In the genomic region with DNA sequence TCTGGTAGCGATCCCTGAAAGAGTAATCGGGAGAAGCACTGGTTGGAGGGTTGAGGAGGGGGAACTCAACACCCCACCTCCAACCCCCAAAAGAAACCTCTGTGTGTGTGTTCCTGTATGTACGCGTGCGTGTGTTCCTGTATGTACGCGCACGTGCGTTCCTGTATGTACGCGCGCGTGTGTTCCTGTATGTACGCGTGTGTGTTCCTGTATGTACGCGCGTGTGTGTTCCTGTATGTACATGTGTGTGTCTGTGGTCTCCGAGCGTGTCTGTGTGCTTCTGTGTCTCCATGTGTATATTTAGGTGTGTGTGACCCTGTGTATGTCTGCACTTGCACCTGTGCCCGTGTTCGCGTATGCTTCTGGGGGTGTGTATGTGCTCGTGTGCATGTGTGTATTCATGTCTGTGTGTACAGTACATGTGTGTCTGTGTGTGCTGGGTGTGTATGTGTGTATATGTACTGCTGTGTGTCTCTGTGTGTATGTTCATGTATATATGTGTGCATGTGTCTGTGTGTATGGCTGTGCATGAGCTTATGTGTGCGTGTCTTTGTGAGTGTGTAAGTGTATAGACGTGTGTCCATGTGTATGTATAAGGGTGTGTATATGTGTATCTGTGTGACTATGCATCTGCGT, we compare ENCODE assay signal across 11 cellular contexts. TPM values are rescaled to one million over a fixed set of nuclear protein-coding genes. Genes with fewer than 3 reads are reported as not detected.
DNase-seq lines count a peak whose midpoint lies in the region; ATAC-seq and TF ChIP-seq lines count a peak whose summit lies in the region.
"Had no signal": no experiment of that assay in that cellular context is flagged by ENCODE, and none has a peak within 500 bp of the region (broad histone marks: within the 10 kb centered on the region; RNA-seq: fewer than 3 reads in every experiment).

No MANE protein-coding gene starts in this region.

- no peaks in the 10 kb centered on the region for H3K9me3 Mint-ChIP-seq in T-helper 1 cell treated with Interleukin-12 subunit alpha and Interleukin-12 subunit beta and Interleukin-4 antibody, amounts not matched to agents 30 μg/mL and 1 μg/mL, for 36 hours
- H3K9me3 Mint-ChIP-seq in activated naive CD8-positive, alpha-beta T cell treated with anti-CD3 and anti-CD28 coated beads, Interleukin-2, amount 50 U/mL, for 24 hours: no peaks in the 10 kb centered on the region

- H3K4me3 ChIP-seq in lung (no peak overlapping the region), stomach smooth muscle (ENCODE audit: low read length in 2 of 2) (peak overlapping the region; percentile 58 to 71), foreskin fibroblast (ENCODE audit: low read depth in 1 of 2, low read length in 2 of 2) (no peak overlapping the region)

- no peak for TF ChIP-seq CTCF in lung (IDR thresholded peaks at IDR 0.05; ENCODE audit: control extremely low read depth, extremely low read depth)
- TF ChIP-seq CTCF in foreskin fibroblast (IDR thresholded peaks at IDR 0.05; ENCODE audit: low read depth, low read length): no peak

- H3K27ac ChIP-seq in lung (ENCODE audit: low read depth in 1 of 2, low read length in 1 of 2) (peak overlapping the region; percentile 63 to 82), stomach smooth muscle (ENCODE audit: low read length) (peak overlapping the region; percentile 63)
- H3K27ac ChIP-seq: 22Rv1 had no signal

- H3K36me3 Mint-ChIP-seq in T-helper 1 cell treated with Interleukin-12 subunit alpha and Interleukin-12 subunit beta and Interleukin-4 antibody, amounts not matched to agents 30 μg/mL and 1 μg/mL, for 36 hours (ENCODE audit: low read depth): no peaks in the 10 kb centered on the region
- no peaks in the 10 kb centered on the region for H3K36me3 Mint-ChIP-seq in activated naive CD8-positive, alpha-beta T cell treated with anti-CD3 and anti-CD28 coated beads, Interleukin-2, amount 50 U/mL, for 24 hours (ENCODE audit: low read depth)

- H3K9me3 ChIP-seq in lung (ENCODE audit: control insufficient read depth in 2 of 2, insufficient read depth in 1 of 2, low read length in 1 of 2) (peaks cover 0 to 2% of the 10 kb centered on the region in 2 donors), stomach smooth muscle (ENCODE audit: control insufficient read depth in 2 of 2, low read length in 2 of 2) (no peaks in the 10 kb centered on the region)
- H3K9me3 ChIP-seq: ovary had no signal

- H3K27ac Mint-ChIP-seq in T-helper 1 cell treated with Interleukin-12 subunit alpha and Interleukin-12 subunit beta and Interleukin-4 antibody, amounts not matched to agents 30 μg/mL and 1 μg/mL, for 36 hours: peak overlapping the region; percentile 92
- H3K27ac Mint-ChIP-seq in activated naive CD8-positive, alpha-beta T cell treated with anti-CD3 and anti-CD28 coated beads, Interleukin-2, amount 50 U/mL, for 24 hours: peak overlapping the region; percentile 91

- peak overlapping the region; percentile 82 for H3K4me3 Mint-ChIP-seq in T-helper 1 cell treated with Interleukin-12 subunit alpha and Interleukin-12 subunit beta and Interleukin-4 antibody, amounts not matched to agents 30 μg/mL and 1 μg/mL, for 36 hours
- peak overlapping the region; percentile 39 for H3K4me3 Mint-ChIP-seq in activated naive CD8-positive, alpha-beta T cell treated with anti-CD3 and anti-CD28 coated beads, Interleukin-2, amount 50 U/mL, for 24 hours

- ATAC-seq in activated naive CD8-positive, alpha-beta T cell treated with anti-CD3 and anti-CD28 coated beads, Interleukin-2, amount 50 U/mL, for 24 hours: no peak
- ATAC-seq in lung (ENCODE audit: insufficient read depth, low FRiP score): no peak

- H3K4me1 ChIP-seq in lung (ENCODE audit: control insufficient read depth in 2 of 2, insufficient read depth in 2 of 2, low read length in 2 of 2) (peaks cover 3 to 8% of the 10 kb centered on the region in 2 donors), stomach smooth muscle (ENCODE audit: control insufficient read depth, insufficient read depth, low read length) (peaks cover 15% of the 10 kb centered on the region)

- 97% methylated on average over 27 of the region's 27 CpGs for WGBS in lung, 2 donors

- no peak for DNase-seq in T-helper 1 cell
- DNase-seq in activated naive CD8-positive, alpha-beta T cell treated with anti-CD3 and anti-CD28 coated beads, Interleukin-2, amount 50 U/mL, for 24 hours: no peak
- no peak for DNase-seq in lung (ENCODE audit: low spot score)
- no peak for DNase-seq in foreskin fibroblast
- DNase-seq in SIG-M5 (lab: John Stamatoyannopoulos, UW): no peak
- no peak for DNase-seq in NCI-H510A treated with DMSO at 0.1 percent for 48 hours (lab: John Stamatoyannopoulos, UW)
- DNase-seq: NCI-H187 treated with DMSO at 0.1 percent for 48 hours had no signal

- H3K9ac ChIP-seq in stomach smooth muscle (ENCODE audit: low read length in 2 of 2): peak overlapping the region in 1 of 2 donors; percentile 65

- H3K4me1 Mint-ChIP-seq in T-helper 1 cell treated with Interleukin-12 subunit alpha and Interleukin-12 subunit beta and Interleukin-4 antibody, amounts not matched to agents 30 μg/mL and 1 μg/mL, for 36 hours (ENCODE audit: low read depth): peaks cover 41% of the 10 kb centered on the region
- H3K4me1 Mint-ChIP-seq in activated naive CD8-positive, alpha-beta T cell treated with anti-CD3 and anti-CD28 coated beads, Interleukin-2, amount 50 U/mL, for 24 hours: peaks cover 44% of the 10 kb centered on the region

- no peaks in the 10 kb centered on the region for H3K36me3 ChIP-seq in lung (ENCODE audit: control insufficient read depth in 2 of 2, insufficient read depth in 2 of 2, low read length in 2 of 2)
- H3K36me3 ChIP-seq in stomach smooth muscle (ENCODE audit: control insufficient read depth in 2 of 2, insufficient read depth in 2 of 2, low read length in 2 of 2): no peaks in the 10 kb centered on the region
- H3K36me3 ChIP-seq: ovary had no signal

- H3K27me3 ChIP-seq in lung (ENCODE audit: control insufficient read depth, insufficient read depth) (no peaks in the 10 kb centered on the region), stomach smooth muscle (ENCODE audit: control insufficient read depth in 1 of 2, insufficient read depth in 2 of 2, low read length in 2 of 2) (no peaks in the 10 kb centered on the region)
- H3K27me3 ChIP-seq: ovary had no signal

- no peaks in the 10 kb centered on the region for H3K27me3 Mint-ChIP-seq in T-helper 1 cell treated with Interleukin-12 subunit alpha and Interleukin-12 subunit beta and Interleukin-4 antibody, amounts not matched to agents 30 μg/mL and 1 μg/mL, for 36 hours (ENCODE audit: low read depth)
- no peaks in the 10 kb centered on the region for H3K27me3 Mint-ChIP-seq in activated naive CD8-positive, alpha-beta T cell treated with anti-CD3 and anti-CD28 coated beads, Interleukin-2, amount 50 U/mL, for 24 hours

RNA-seq across cellular contexts. Expression of gene KLF6, which starts 42.9 kb away (rescaled TPM):
- total RNA-seq in lung: 100 to 1,000 TPM; 173 to 264 TPM
- 100 to 1,000 TPM in 1 of 2 donors, 10 to 100 TPM in 1; 45.6 to 146 TPM for polyA plus RNA-seq in lung

Comparison
In these comparisons a context has a peak if more than half of its experiments do, and no peak if none do; other contexts are left out.
1. H3K4me3 ChIP-seq: peak in stomach smooth muscle (2 of 2); none in lung (single experiment) and foreskin fibroblast (0 of 2).